ENCODE assay signal across 8 cellular contexts in genomic region chr10:91797077-91797690, GRCh38. TPM values are rescaled to one million over a fixed set of nuclear protein-coding genes. Genes with fewer than 3 reads are reported as not detected.
DNase-seq lines count a peak whose midpoint lies in the region; ATAC-seq and TF ChIP-seq lines count a peak whose summit lies in the region.

No MANE protein-coding gene starts in this region.

- TF ChIP-seq CTCF in BE2C (IDR thresholded peaks at IDR 0.05; ENCODE audit: low read depth, low read length) (no peak), LNCaP clone FGC (IDR thresholded peaks at IDR 0.05; ENCODE audit: control insufficient read depth, extremely low read depth, insufficient read depth) (no peak), coronary artery (IDR thresholded peaks at IDR 0.05) (no peak)

- peaks cover 27 to 60% (median 53%) of the 10 kb centered on the region in 4 donors for H3K4me1 Mint-ChIP-seq in naive thymus-derived CD8-positive, alpha-beta T cell

- no peaks in the 10 kb centered on the region for H3K9me3 Mint-ChIP-seq in naive thymus-derived CD8-positive, alpha-beta T cell

- no peaks in the 10 kb centered on the region for H3K9me3 ChIP-seq in BE2C

- H3K4me3 ChIP-seq in BE2C (ENCODE audit: low read depth, low read length) = peak overlapping the region; percentile 78
- peak overlapping the region; percentile 86 for H3K4me3 ChIP-seq in LNCaP clone FGC (ENCODE audit: low read depth, low read length)
- H3K4me3 ChIP-seq in coronary artery = peak overlapping the region; percentile 99

- no peaks in the 10 kb centered on the region for H3K27me3 Mint-ChIP-seq in naive thymus-derived CD8-positive, alpha-beta T cell

- ATAC-seq in naive thymus-derived CD8-positive, alpha-beta T cell = no peak
- no peak for ATAC-seq in GM18517 (IDR thresholded peaks at IDR 0.05; ENCODE audit: unreplicated experiment)
- no peak for ATAC-seq in GM19035 (IDR thresholded peaks at IDR 0.05; ENCODE audit: unreplicated experiment)

- H3K27me3 ChIP-seq in BE2C = no peaks in the 10 kb centered on the region

- POLR2A ChIA-PET in naive thymus-derived CD8-positive, alpha-beta T cell (lab: Charles Lee) = interaction anchor here (0.9 to 4.2 kb wide), 7 partner anchors 10 to 634 kb away, joined by 3 to 38 read pairs (median 7); partner anchors contain the start of genes BTAF1 and FGFBP3

- peak overlapping the region; percentile 99 for H3K27ac ChIP-seq in coronary artery

- DNase-seq in BE2C (no peak), LNCaP clone FGC (ENCODE audit: low read depth) (no peak), coronary artery (ENCODE audit: low spot score) (no peak), DMS114 treated with DMSO at 0.1 percent for 48 hours (lab: John Stamatoyannopoulos, UW; ENCODE audit: unreplicated experiment) (no peak)
- DNase-seq in naive thymus-derived CD8-positive, alpha-beta T cell = no peak
- DNase-seq in activated CD4-positive, CD25-positive, alpha-beta regulatory T cell (lab: John Stamatoyannopoulos, UW) = no peak

- H3K4me3 Mint-ChIP-seq in naive thymus-derived CD8-positive, alpha-beta T cell = peak overlapping the region; percentile 75 to 96 (median 90)

- H3K27ac Mint-ChIP-seq in naive thymus-derived CD8-positive, alpha-beta T cell = peak overlapping the region; percentile 89 to 99 (median 94)

- no peaks in the 10 kb centered on the region for H3K4me1 ChIP-seq in BE2C

- H3K36me3 Mint-ChIP-seq in naive thymus-derived CD8-positive, alpha-beta T cell = peaks cover 0 to 25% (median 4%) of the 10 kb centered on the region in 3 donors

- peaks cover 5% of the 10 kb centered on the region; the same call in 1 of the 2 replicates for H3K36me3 ChIP-seq in BE2C

RNA-seq across cellular contexts. Expression of gene TNKS2, which starts 1.0 kb away (rescaled TPM):
- polyA plus RNA-seq in BE2C (2012; ENCODE audit: insufficient read depth, insufficient read length, low read depth) = 17.1 TPM
- total RNA-seq in naive thymus-derived CD8-positive, alpha-beta T cell = 10 to 100 TPM; 57.0 to 57.7 TPM
- 10 to 100 TPM; 15.2 to 25.4 (median 18.6) TPM for polyA plus RNA-seq in naive thymus-derived CD8-positive, alpha-beta T cell
